Comparison of ENCODE assay signal across 10 cellular contexts in the genomic region with DNA sequence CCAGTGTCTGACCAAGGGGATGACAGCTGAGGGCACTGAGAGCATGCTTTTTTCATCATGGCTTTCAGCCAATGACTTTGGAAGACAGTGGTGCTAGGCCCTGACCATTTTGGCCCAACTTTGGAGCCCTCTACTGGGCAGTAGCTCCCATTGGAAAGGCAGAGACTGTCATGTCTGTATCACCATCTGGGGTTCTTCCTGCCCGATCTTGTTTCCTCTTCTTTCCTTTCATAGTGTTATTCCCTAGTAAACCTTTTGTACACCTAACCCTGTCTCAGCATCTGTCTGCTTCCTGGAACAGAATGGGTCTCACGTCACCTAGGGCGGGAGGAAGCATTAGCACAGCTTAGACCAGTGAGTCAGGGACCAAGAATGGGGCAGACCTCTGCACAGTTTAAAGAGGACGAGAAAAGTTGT.
A peak's percentile ranks its signal among the peaks of the same experiment; 100 is the strongest.
DNase-seq lines count a peak whose midpoint lies in the region; ATAC-seq and TF ChIP-seq lines count a peak whose summit lies in the region.
"Had no signal": no experiment of that assay in that cellular context is flagged by ENCODE, and none has a peak within 500 bp of the region (broad histone marks: within the 10 kb centered on the region; RNA-seq: fewer than 3 reads in every experiment).

No MANE protein-coding gene starts in this region.

- ATAC-seq in WTC11 (peak; percentile 55), GM19455 (IDR thresholded peaks at IDR 0.05; ENCODE audit: unreplicated experiment) (no peak)

- TF ChIP-seq CTCF in WTC11 (IDR thresholded peaks at IDR 0.05) = no peak
- TF ChIP-seq CTCF in nephron progenitor cell (IDR thresholded peaks at IDR 0.05) = no peak

- H3K27me3 Mint-ChIP-seq in WTC11 (ENCODE audit: low read depth) (peaks cover 1% of the 10 kb centered on the region; the same call in 1 of the 2 replicates), nephron progenitor cell (ENCODE audit: low read depth, poor library complexity) (peaks cover 7% of the 10 kb centered on the region)

- DNase-seq in DMS 273 treated with DMSO at 0.1 percent for 48 hours (lab: John Stamatoyannopoulos, UW) (peak; percentile 25), HT-29 (ENCODE audit: low spot score) (peak; percentile 31), WTC11 (ENCODE audit: low spot score) (no peak), iPS-NIHi7 (ENCODE audit: extremely low spot score) (peak; percentile 27), nephron progenitor cell (no peak), middle frontal gyrus (ENCODE audit: extremely low spot score, low spot score) (no peak)
- no peak for DNase-seq in activated T-cell treated with anti-CD3 and anti-CD28 coated beads, Interleukin-2, amount 50 U/mL, for 1 hour
- DNase-seq: Kasumi-1, testis had no signal

- no peak overlapping the region for H3K4me3 Mint-ChIP-seq in WTC11
- H3K4me3 Mint-ChIP-seq in nephron progenitor cell = no peak overlapping the region

- POLR2A ChIA-PET in WTC11 (lab: Charles Lee) = no interaction called here

- peaks cover 3% of the 10 kb centered on the region; the same call in 1 of the 2 replicates for H3K36me3 Mint-ChIP-seq in WTC11
- no peaks in the 10 kb centered on the region for H3K36me3 Mint-ChIP-seq in nephron progenitor cell (ENCODE audit: low read depth)

- H3K4me1 Mint-ChIP-seq in WTC11 (no peaks in the 10 kb centered on the region), nephron progenitor cell (no peaks in the 10 kb centered on the region)

- CTCF ChIA-PET in WTC11 (lab: Charles Lee) = interaction anchor here (0.6 to 2.6 kb wide), 3 partner anchors 30 to 961 kb away, joined by 3 to 21 read pairs (median 4); no protein-coding TSS in a partner anchor

- no peak overlapping the region for H3K27ac Mint-ChIP-seq in WTC11
- H3K27ac Mint-ChIP-seq in nephron progenitor cell = no peak overlapping the region

- H3K9me3 Mint-ChIP-seq in WTC11 (peaks cover 19% of the 10 kb centered on the region), nephron progenitor cell (peaks cover 13% of the 10 kb centered on the region)

TF ChIP-seq in WTC11, 78 proteins besides CTCF, POLR2A, EP300 and RAD21:
- TF ChIP-seq, protein P1, sequence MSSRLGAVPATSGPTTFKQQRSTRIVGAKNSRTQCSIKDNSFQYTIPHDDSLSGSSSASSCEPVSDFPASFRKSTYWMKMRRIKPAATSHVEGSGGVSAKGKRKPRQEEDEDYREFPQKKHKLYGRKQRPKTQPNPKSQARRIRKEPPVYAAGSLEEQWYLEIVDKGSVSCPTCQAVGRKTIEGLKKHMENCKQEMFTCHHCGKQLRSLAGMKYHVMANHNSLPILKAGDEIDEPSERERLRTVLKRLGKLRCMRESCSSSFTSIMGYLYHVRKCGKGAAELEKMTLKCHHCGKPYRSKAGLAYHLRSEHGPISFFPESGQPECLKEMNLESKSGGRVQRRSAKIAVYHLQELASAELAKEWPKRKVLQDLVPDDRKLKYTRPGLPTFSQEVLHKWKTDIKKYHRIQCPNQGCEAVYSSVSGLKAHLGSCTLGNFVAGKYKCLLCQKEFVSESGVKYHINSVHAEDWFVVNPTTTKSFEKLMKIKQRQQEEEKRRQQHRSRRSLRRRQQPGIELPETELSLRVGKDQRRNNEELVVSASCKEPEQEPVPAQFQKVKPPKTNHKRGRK (CRISPR knock-in tag; IDR thresholded peaks at IDR 0.05; ENCODE audit: borderline replicate concordance) = no peak

Comparison
In these comparisons a context has a peak if more than half of its experiments do, and no peak if none do; other contexts are left out.
1. DNase-seq: peak in DMS 273 treated with DMSO at 0.1 percent for 48 hours (single experiment), HT-29 (single experiment) and iPS-NIHi7 (single experiment); none in WTC11 (single experiment), activated T-cell treated with anti-CD3 and anti-CD28 coated beads, Interleukin-2, amount 50 U/mL, for 1 hour (single experiment), nephron progenitor cell (single experiment) and middle frontal gyrus (single experiment).